In genomic region chr18:79501006-79501405, GRCh38 we compare ENCODE assay signal across 24 cellular contexts.
"Had no signal": no experiment of that assay in that cellular context is flagged by ENCODE, and none has a peak within 500 bp of the region (broad histone marks: within the 10 kb centered on the region; RNA-seq: fewer than 3 reads in every experiment).

No MANE protein-coding gene starts in this region.

- H3K27me3 Mint-ChIP-seq: T-cell had no signal

- H3K27ac ChIP-seq: RWPE1 had no signal

- DNase-seq: Karpas-422, KG1, MG63, NCI-H1092, NCI-H1105 treated with DMSO at 0.1 percent for 48 hours, NCI-H1417 treated with DMSO at 0.1 percent for 48 hours, NCI-H146, NCI-H1694 treated with DMSO at 0.1 percent for 48 hours, NCI-H1930, NCI-H2081, NCI-H2107, NCI-H226, NCI-H446, NCI-H510A, NCI-H524 treated with DMSO at 0.1 percent for 48 hours, NCI-H69, NCI-H774, PC-3, SHP77, SK-N-SH, SW 1271, T-cell had no signal

- H3K27me3 ChIP-seq: MG63 had no signal

- ATAC-seq: Panc1, PC-3, T-cell had no signal

- H3K36me3 ChIP-seq: MG63 had no signal

- H3K4me3 ChIP-seq: MG63 had no signal

- H3K4me2 ChIP-seq: SK-N-SH had no signal

- H3K9ac ChIP-seq: SK-N-SH had no signal

- H3K4me3 Mint-ChIP-seq: T-cell had no signal
